Comparison of ENCODE assay signal across 20 cellular contexts in genomic region chr18:12313530-12314245, GRCh38. TPM values are rescaled to one million over a fixed set of nuclear protein-coding genes. Genes with fewer than 3 reads are reported as not detected.
DNase-seq lines count a peak whose midpoint lies in the region; ATAC-seq and TF ChIP-seq lines count a peak whose summit lies in the region.
"Had no signal": no experiment of that assay in that cellular context is flagged by ENCODE, and none has a peak within 500 bp of the region (broad histone marks: within the 10 kb centered on the region; RNA-seq: fewer than 3 reads in every experiment).

No MANE protein-coding gene starts in this region.

- no peak overlapping the region for H3K4me3 Mint-ChIP-seq in osteocyte (ENCODE audit: unreplicated experiment)
- H3K4me3 Mint-ChIP-seq: activated naive CD4-positive, alpha-beta T cell treated with anti-CD3 and anti-CD28 coated beads, Interleukin-2, amount 50 U/mL, for 24 hours; mesothelial cell of epicardium; T-helper 2 cell treated with Interferon-gamma antibody and Interleukin-4, amounts not matched to agents 5 μg/mL and 100 μg/mL, for 36 hours had no signal

- peaks cover 47% of the 10 kb centered on the region for H4K20me1 ChIP-seq in BLaER1

- peaks cover 5% of the 10 kb centered on the region for H3K9me3 Mint-ChIP-seq in osteocyte (ENCODE audit: unreplicated experiment)

- peak overlapping the region; percentile 44 for H3K27ac Mint-ChIP-seq in osteocyte (ENCODE audit: unreplicated experiment)
- H3K27ac Mint-ChIP-seq: activated naive CD4-positive, alpha-beta T cell treated with anti-CD3 and anti-CD28 coated beads, Interleukin-2, amount 50 U/mL, for 24 hours; mesothelial cell of epicardium; T-helper 2 cell treated with Interferon-gamma antibody and Interleukin-4, amounts not matched to agents 5 μg/mL and 100 μg/mL, for 36 hours had no signal

- no peak for TF ChIP-seq POLR2A in esophagus squamous epithelium (IDR thresholded peaks at IDR 0.05)

- intact Hi-C loops in esophagus squamous epithelium (cut with DNase I), result no loop called here

- peak overlapping the region; percentile 87 for H3K4me2 ChIP-seq in BLaER1

- 79 to 82% methylated on average over 5 of the region's 5 CpGs for WGBS in esophagus squamous epithelium, 2 donors

- H3K36me3 Mint-ChIP-seq in osteocyte (ENCODE audit: unreplicated experiment), result peaks cover 46% of the 10 kb centered on the region

- H3K9me3 ChIP-seq in BLaER1 (peaks cover 26% of the 10 kb centered on the region), SJSA1 (replicated peaks) (peaks cover 6% of the 10 kb centered on the region), esophagus squamous epithelium (peaks cover 0 to 15% (median 11%) of the 10 kb centered on the region in 3 donors)
- H3K9me3 ChIP-seq: ovary had no signal

- H3K27me3 ChIP-seq in BLaER1 (no peaks in the 10 kb centered on the region), SJSA1 (replicated peaks) (no peaks in the 10 kb centered on the region), esophagus squamous epithelium (peaks cover 0 to 2% (median 0%) of the 10 kb centered on the region in 4 donors)
- H3K27me3 ChIP-seq: ovary had no signal

- H3K27me3 Mint-ChIP-seq in osteocyte (ENCODE audit: unreplicated experiment), result no peaks in the 10 kb centered on the region

- peaks cover 78% of the 10 kb centered on the region for H3K4me1 ChIP-seq in BLaER1
- peaks cover 19% of the 10 kb centered on the region for H3K4me1 ChIP-seq in SJSA1 (replicated peaks)
- peaks cover 38 to 84% (median 61%) of the 10 kb centered on the region in 3 donors for H3K4me1 ChIP-seq in esophagus squamous epithelium

- peaks cover 62% of the 10 kb centered on the region for H3K4me1 Mint-ChIP-seq in osteocyte (ENCODE audit: unreplicated experiment)
- H3K4me1 Mint-ChIP-seq: activated naive CD4-positive, alpha-beta T cell treated with anti-CD3 and anti-CD28 coated beads, Interleukin-2, amount 50 U/mL, for 24 hours had no signal

- H3K36me3 ChIP-seq in BLaER1 (peaks cover 51% of the 10 kb centered on the region), SJSA1 (peaks cover 100% of the 10 kb centered on the region), esophagus squamous epithelium (peaks cover 0 to 82% (median 16%) of the 10 kb centered on the region in 3 donors)
- H3K36me3 ChIP-seq: ovary had no signal

- H3K4me3 ChIP-seq in BLaER1 (no peak overlapping the region; the same call in 1 of the 2 replicates), SJSA1 (no peak overlapping the region), esophagus squamous epithelium (no peak overlapping the region)
- H3K4me3 ChIP-seq: ovary had no signal

- H3K27ac ChIP-seq in BLaER1 (peak overlapping the region; percentile 67), SJSA1 (0 out of 2 replicates have a peak overlapping the region, but pooled peaks have one; percentile 17), esophagus squamous epithelium (peak overlapping the region; percentile 19 to 85 (median 56))
- H3K27ac ChIP-seq: ovary had no signal

- peak overlapping the region; percentile 61; the same call in 1 of the 2 replicates for H3K9ac ChIP-seq in BLaER1

- TF ChIP-seq CTCF in esophagus squamous epithelium (IDR thresholded peaks at IDR 0.05) (no peak), osteocyte (IDR thresholded peaks at IDR 0.05) (no peak)

- DNase-seq in SJSA1 (ENCODE audit: low read depth in 1 of 2, low spot score in 2 of 2) (no peak), esophagus squamous epithelium (lab: John Stamatoyannopoulos, UW) (no peak), osteocyte (ENCODE audit: extremely low spot score, unreplicated experiment) (no peak), NCI-H1048 (lab: John Stamatoyannopoulos, UW) (no peak), iPS-NIHi7 (ENCODE audit: extremely low spot score) (no peak)
- DNase-seq: activated CD4-positive, CD25-positive, alpha-beta regulatory T cell treated with anti-CD3 and anti-CD28 coated beads, Interleukin-2, amount 50 U/mL, for 72 hours; activated CD8-positive, alpha-beta memory T cell treated with anti-CD3 and anti-CD28 coated beads, Interleukin-2, amount 50 U/mL, for 4 hours; Calu3; effector memory CD4-positive, alpha-beta T cell; GDM1; HCEC 1CT; NCI-H82; ovary; stimulated activated naive CD4-positive, alpha-beta T cell had no signal

- ATAC-seq in HG02642 (IDR thresholded peaks at IDR 0.05; ENCODE audit: poor library complexity, unreplicated experiment), result no peak
- no peak for ATAC-seq in GM21786 (IDR thresholded peaks at IDR 0.05; ENCODE audit: unreplicated experiment)

RNA-seq across cellular contexts. Expression of gene TUBB6, which starts 5.6 kb away (rescaled TPM):
- total RNA-seq in SJSA1 (2014; rRNA removed; shearing (Covaris generic)), result 501 and 738 TPM in 2 replicates
- total RNA-seq in esophagus squamous epithelium (100 to 1,000 TPM; 288 to 406 (median 337) TPM), osteocyte (116 and 118 TPM in 2 replicates)

RNA-seq across cellular contexts. Expression of gene CIDEA, which starts 59.5 kb away (rescaled TPM):
- total RNA-seq in SJSA1 (2014; rRNA removed; shearing (Covaris generic)), result not detected in 2 replicates
- total RNA-seq in esophagus squamous epithelium (1 to 10 TPM in 1 of 4 donors, not detected in 3; 3.0 TPM), osteocyte (not detected in 2 replicates)
- total RNA-seq: Calu3, mesothelial cell of epicardium, ovary had no signal

Comparison
In these comparisons a context has a peak if more than half of its experiments do, and no peak if none do; other contexts are left out.
1. H3K27ac ChIP-seq: peak in every context shown above with its lines; median percentile 67 in BLaER1; 56 in esophagus squamous epithelium; 17 in SJSA1.